ENCODE assay signal across 10 cellular contexts in the genomic region with DNA sequence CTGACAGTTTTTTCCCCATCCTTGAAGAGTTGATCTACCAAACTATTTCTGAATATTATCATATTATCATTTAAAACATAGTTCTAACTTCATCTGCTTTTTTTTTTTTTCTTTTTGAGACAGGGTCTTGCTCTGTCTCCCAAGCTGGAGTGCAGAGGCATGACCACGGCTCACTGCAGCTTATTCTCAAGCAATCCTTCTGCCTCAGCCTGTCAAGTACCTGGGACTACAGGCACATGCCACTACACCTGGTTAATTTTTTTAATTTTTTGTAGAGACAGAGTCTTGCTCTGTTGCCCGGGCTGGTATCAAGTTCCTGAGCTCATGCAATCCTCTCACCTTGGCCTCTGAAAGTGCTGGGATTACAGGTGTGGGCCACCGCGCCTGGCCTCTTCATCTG. TPM values are rescaled to one million over a fixed set of nuclear protein-coding genes. Genes with fewer than 3 reads are reported as not detected.
DNase-seq lines count a peak whose midpoint lies in the region; ATAC-seq, FAIRE-seq and TF ChIP-seq lines count a peak whose summit lies in the region.
"Had no signal": no experiment of that assay in that cellular context is flagged by ENCODE, and none has a peak within 500 bp of the region (broad histone marks: within the 10 kb centered on the region; RNA-seq: fewer than 3 reads in every experiment).

No MANE protein-coding gene starts in this region.

- H3K9me3 ChIP-seq in keratinocyte (ENCODE audit: control insufficient read depth, low read depth, low read length) = no peaks in the 10 kb centered on the region
- H3K9me3 ChIP-seq in ovary = no peaks in the 10 kb centered on the region
- H3K9me3 ChIP-seq: sigmoid colon had no signal

- CTCF ChIA-PET in GM10248 (lab: Yijun Ruan, JAX) = interaction anchor here (0.7 to 5.5 kb wide), 6 partner anchors 8 to 403 kb away, joined by 3 to 38 read pairs (median 3); no protein-coding TSS in a partner anchor

- no peak for TF ChIP-seq EP300 in ovary (IDR thresholded peaks at IDR 0.05)

- DNase-seq in stimulated activated naive CD8-positive, alpha-beta T cell treated with anti-CD3 and anti-CD28 coated beads, Interleukin-15, Interleukin-2, amounts not matched to agents 100 U/mL and 50 U/mL, for 24 hours = no peak
- DNase-seq in keratinocyte (ENCODE audit: low read depth, low spot score) = no peak
- no peak for DNase-seq in GM10248 (ENCODE audit: extremely low spot score)
- DNase-seq in ovary = no peak
- DNase-seq: NCI-H510A treated with DMSO at 0.1 percent for 48 hours, sigmoid colon had no signal

- H3K4me1 ChIP-seq in keratinocyte (ENCODE audit: control insufficient read depth, extremely low read depth, insufficient read depth, low read length) (peaks cover 23% of the 10 kb centered on the region), ovary (ENCODE audit: insufficient read depth) (peaks cover 7% of the 10 kb centered on the region)

- H3K4me3 ChIP-seq in keratinocyte (ENCODE audit: control insufficient read depth in 2 of 3, extremely low read depth in 1 of 3, insufficient read depth in 2 of 3, low read depth in 1 of 3, low read length in 3 of 3) (peak overlapping the region; percentile 78 to 95 (median 79)), ovary (no peak overlapping the region)

- peaks cover 57% of the 10 kb centered on the region for H3K79me2 ChIP-seq in keratinocyte (ENCODE audit: control insufficient read depth, insufficient read depth, low read length)

- ATAC-seq in stimulated activated naive CD8-positive, alpha-beta T cell treated with anti-CD3 and anti-CD28 coated beads, Interleukin-15, Interleukin-2, amounts not matched to agents 100 U/mL and 50 U/mL, for 24 hours = no peak
- ATAC-seq in GM21423 (IDR thresholded peaks at IDR 0.05; ENCODE audit: unreplicated experiment) (no peak), GM19452 (IDR thresholded peaks at IDR 0.05; ENCODE audit: unreplicated experiment) (no peak)

- peak overlapping the region; percentile 95 for H3K4me2 ChIP-seq in keratinocyte (ENCODE audit: control insufficient read depth, extremely low read depth, insufficient read depth, low read depth, low read length)

- peaks cover 22% of the 10 kb centered on the region for H3K36me3 Mint-ChIP-seq in stimulated activated naive CD8-positive, alpha-beta T cell treated with anti-CD3 and anti-CD28 coated beads, Interleukin-15, Interleukin-2, amounts not matched to agents 100 ng/mL and 50 ng/mL, for 24 hours (ENCODE audit: low read depth)
- H3K36me3 Mint-ChIP-seq in activated naive CD8-positive, alpha-beta T cell = peaks cover 2% of the 10 kb centered on the region

- no peak overlapping the region for H2AFZ ChIP-seq in keratinocyte (ENCODE audit: control insufficient read depth, low read length)

- no peak for FAIRE-seq in keratinocyte (lab: Jason Lieb, UNC)

- H3K27me3 Mint-ChIP-seq in stimulated activated naive CD8-positive, alpha-beta T cell treated with anti-CD3 and anti-CD28 coated beads, Interleukin-15, Interleukin-2, amounts not matched to agents 100 ng/mL and 50 ng/mL, for 24 hours = peaks cover 13% of the 10 kb centered on the region
- H3K27me3 Mint-ChIP-seq in activated naive CD8-positive, alpha-beta T cell = no peaks in the 10 kb centered on the region

- intact Hi-C loops in ovary (cut with DNase I) = no loop called here

- peaks cover 8 to 11% of the 10 kb centered on the region in 2 experiments for H3K36me3 ChIP-seq in keratinocyte (ENCODE audit: control insufficient read depth in 2 of 2, extremely low read depth in 1 of 2, insufficient read depth in 2 of 2, low read length in 2 of 2)
- H3K36me3 ChIP-seq in ovary = no peaks in the 10 kb centered on the region

- dilution Hi-C loops in keratinocyte (cut with MboI; ENCODE audit: extremely low pct_ligation_motif_present, low sequenced_read_pairs) = no loop called here

- H3K9ac ChIP-seq in keratinocyte (ENCODE audit: control insufficient read depth, extremely low read depth, insufficient read depth, low read length) = peak overlapping the region; percentile 89

- peaks cover 48% of the 10 kb centered on the region for H3K4me1 Mint-ChIP-seq in stimulated activated naive CD8-positive, alpha-beta T cell treated with anti-CD3 and anti-CD28 coated beads, Interleukin-15, Interleukin-2, amounts not matched to agents 100 ng/mL and 50 ng/mL, for 24 hours (ENCODE audit: low read depth)
- peaks cover 35% of the 10 kb centered on the region for H3K4me1 Mint-ChIP-seq in activated naive CD8-positive, alpha-beta T cell (ENCODE audit: low read depth)

- TF ChIP-seq CTCF in keratinocyte (optimal IDR thresholded peaks at IDR 0.05 in 1 of 3, IDR thresholded peaks at IDR 0.05 in 1 of 3, conservative IDR thresholded peaks at IDR 0.05 in 1 of 3; ENCODE audit: extremely low read depth in 1 of 3, insufficient read depth in 2 of 3, low read length in 3 of 3) = no peak
- no peak for TF ChIP-seq CTCF in GM10248 (IDR thresholded peaks at IDR 0.05; ENCODE audit: control extremely low read depth, extremely low read depth, low read depth, missing control alignments)
- TF ChIP-seq CTCF in ovary (IDR thresholded peaks at IDR 0.05) = no peak

- H3K9me3 Mint-ChIP-seq in stimulated activated naive CD8-positive, alpha-beta T cell treated with anti-CD3 and anti-CD28 coated beads, Interleukin-15, Interleukin-2, amounts not matched to agents 100 ng/mL and 50 ng/mL, for 24 hours = peaks cover 6% of the 10 kb centered on the region
- H3K9me3 Mint-ChIP-seq in activated naive CD8-positive, alpha-beta T cell (ENCODE audit: low read depth) = no peaks in the 10 kb centered on the region

- H3K27ac ChIP-seq in keratinocyte (ENCODE audit: control insufficient read depth, insufficient read depth, low read length) (peak overlapping the region; percentile 80), ovary (no peak overlapping the region)

- no peak overlapping the region for H3K27ac Mint-ChIP-seq in stimulated activated naive CD8-positive, alpha-beta T cell treated with anti-CD3 and anti-CD28 coated beads, Interleukin-15, Interleukin-2, amounts not matched to agents 100 ng/mL and 50 ng/mL, for 24 hours
- H3K27ac Mint-ChIP-seq in activated naive CD8-positive, alpha-beta T cell = no peak overlapping the region

- WGBS in ovary, 3 donors = 94 to 96% (median 94%) methylated on average over 4 of the region's 4 CpGs

- peak overlapping the region; percentile 99 for H3K4me3 Mint-ChIP-seq in stimulated activated naive CD8-positive, alpha-beta T cell treated with anti-CD3 and anti-CD28 coated beads, Interleukin-15, Interleukin-2, amounts not matched to agents 100 ng/mL and 50 ng/mL, for 24 hours
- peak overlapping the region; percentile 94 for H3K4me3 Mint-ChIP-seq in activated naive CD8-positive, alpha-beta T cell

- TF ChIP-seq POLR2A in ovary (IDR thresholded peaks at IDR 0.05) = no peak

- peaks cover 8% of the 10 kb centered on the region for H4K20me1 ChIP-seq in keratinocyte (ENCODE audit: control insufficient read depth, extremely low read depth, insufficient read depth, low read length)

- POLR2A ChIA-PET in GM10248 (lab: Yijun Ruan, JAX) = no interaction called here

- H3K27me3 ChIP-seq in keratinocyte (ENCODE audit: control insufficient read depth, extremely low read depth, insufficient read depth, low read length) (no peaks in the 10 kb centered on the region), ovary (no peaks in the 10 kb centered on the region)
- H3K27me3 ChIP-seq: sigmoid colon had no signal

- no peaks in the 10 kb centered on the region for H3K9me1 ChIP-seq in keratinocyte (ENCODE audit: control insufficient read depth, extremely low read depth, insufficient read depth, low read length)

RNA-seq across cellular contexts. Expression of gene EIF2AK4, which starts 1.3 kb away (rescaled TPM):
- 61.3 to 114 TPM (median 85.0 TPM) in 3 replicates for polyA plus RNA-seq in keratinocyte
- 21.7 TPM for polyA plus RNA-seq in keratinocyte (2011; ENCODE audit: low read depth)
- polyA plus RNA-seq in keratinocyte (2011; cell fraction: cytosol; rRNA removed) = 70.7 and 110 TPM in 2 replicates
- 76.8 and 77.2 TPM in 2 replicates for polyA plus RNA-seq in keratinocyte (2011; cell fraction: nucleus; rRNA removed)
- polyA plus RNA-seq in keratinocyte (2012; ENCODE audit: low replicate concordance) = 25.7 and 75.8 TPM in 2 replicates
- 90.8 to 161 TPM (median 92.2 TPM) in 3 replicates for polyA minus RNA-seq in keratinocyte
- 77.1 TPM for polyA minus RNA-seq in keratinocyte (2011; cell fraction: cytosol; rRNA and poly(A)+ RNA removed)
- 67.6 and 106 TPM in 2 replicates for polyA minus RNA-seq in keratinocyte (2011; cell fraction: nucleus; rRNA and poly(A)+ RNA removed)
- 10 to 100 TPM; 26.6 to 44.8 (median 31.6) TPM for total RNA-seq in ovary
- 10 to 100 TPM; 22.4 to 42.1 TPM for polyA plus RNA-seq in ovary

RNA-seq across cellular contexts. Expression of gene GPR176, which starts 15.2 kb away (rescaled TPM):
- polyA plus RNA-seq in keratinocyte (7.5 to 18.8 TPM (median 12.5 TPM) in 3 replicates), ovary (1 to 10 TPM; 3.0 to 8.5 TPM)
- polyA plus RNA-seq in keratinocyte (2011; ENCODE audit: low read depth) = 0.97 TPM
- 6.8 and 8.3 TPM in 2 replicates for polyA plus RNA-seq in keratinocyte (2011; cell fraction: cytosol; rRNA removed)
- 5.9 and 7.1 TPM in 2 replicates for polyA plus RNA-seq in keratinocyte (2011; cell fraction: nucleus; rRNA removed)
- polyA plus RNA-seq in keratinocyte (2012; ENCODE audit: low replicate concordance) = 2.5 and 16.8 TPM in 2 replicates
- polyA minus RNA-seq in keratinocyte = 17.4 to 120 TPM (median 39.5 TPM) in 3 replicates
- 10.4 TPM for polyA minus RNA-seq in keratinocyte (2011; cell fraction: cytosol; rRNA and poly(A)+ RNA removed)
- polyA minus RNA-seq in keratinocyte (2011; cell fraction: nucleus; rRNA and poly(A)+ RNA removed) = 7.6 and 10.2 TPM in 2 replicates
- 1 to 10 TPM in 5 of 7 donors, under 1 TPM in 2; 0.68 to 2.4 (median 1.8) TPM for total RNA-seq in ovary
